Comparison of ENCODE assay signal across 17 cellular contexts in the genomic region with DNA sequence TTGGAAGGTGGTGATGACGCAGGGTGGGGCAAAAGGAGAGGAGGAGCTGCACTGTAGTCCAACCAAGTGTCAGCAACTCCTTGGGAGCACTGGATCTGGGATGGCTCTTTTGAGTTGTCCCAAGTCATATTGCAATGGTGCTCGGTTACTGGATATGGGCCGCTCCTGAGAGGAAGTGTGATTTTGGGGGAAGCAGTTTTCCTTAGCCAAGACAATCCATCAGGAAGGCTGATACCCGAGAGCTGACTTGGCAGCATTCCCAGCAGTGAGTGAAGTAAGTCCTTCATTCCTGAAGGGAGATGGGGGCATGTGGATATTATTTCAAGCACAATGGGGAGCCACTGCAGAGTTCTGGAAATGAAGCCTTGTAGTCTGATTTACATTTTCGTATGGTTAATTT.
DNase-seq lines count a peak whose midpoint lies in the region; ATAC-seq lines count a peak whose summit lies in the region.
"Had no signal": no experiment of that assay in that cellular context is flagged by ENCODE, and none has a peak within 500 bp of the region (broad histone marks: within the 10 kb centered on the region; RNA-seq: fewer than 3 reads in every experiment).

No MANE protein-coding gene starts in this region.

- ATAC-seq in HG02981 (IDR thresholded peaks at IDR 0.05; ENCODE audit: unreplicated experiment) = no peak
- ATAC-seq: effector memory CD8-positive, alpha-beta T cell; stimulated activated naive CD8-positive, alpha-beta T cell treated with anti-CD3 and anti-CD28 coated beads, Interleukin-15, amount 100 ng/mL, for 72 hours had no signal

- no peak overlapping the region for H3K56ac ChIP-seq in mesendoderm (ENCODE audit: low read length)

- H3K4me2 ChIP-seq in mesendoderm (ENCODE audit: low read length) = no peak overlapping the region

- H3K79me1 ChIP-seq in mesendoderm (ENCODE audit: low read length) = no peaks in the 10 kb centered on the region

- H3K18ac ChIP-seq in mesendoderm (ENCODE audit: low read length) = no peak overlapping the region

- WGBS in mesendoderm (ENCODE audit: extremely low coverage, insufficient coverage, low lambda C conversion rate) = 60% methylated on average over 1 of the region's 5 CpGs

- DNase-seq in Daoy (ENCODE audit: low read depth) = peak; percentile 66
- peak; percentile 59 for DNase-seq in NCI-H1105 (lab: John Stamatoyannopoulos, UW)
- DNase-seq in astrocyte of the hippocampus (ENCODE audit: low read depth, low spot score) = peak; percentile 43
- DNase-seq in mesendoderm = peak; percentile 4
- no peak for DNase-seq in activated gamma-delta T cell treated with Interleukin-2 at 50 U/mL for 16 hours
- no peak for DNase-seq in stimulated activated CD4-positive, alpha-beta T cell treated with anti-CD3 and anti-CD28 coated beads, Interleukin-2, amount 100 ng/mL, for 24 hours
- no peak for DNase-seq in DMS153 treated with DMSO at 0.1 percent for 48 hours (lab: John Stamatoyannopoulos, UW; ENCODE audit: unreplicated experiment)
- DNase-seq: activated CD4-positive, CD25-positive, alpha-beta regulatory T cell; activated T-cell treated with anti-CD3 and anti-CD28 coated beads for 4 hours; C1 segment of cervical spinal cord; effector memory CD8-positive, alpha-beta T cell; hippocampal formation; Kasumi-1; NCI-H510A treated with DMSO at 0.1 percent for 48 hours; stimulated activated naive CD8-positive, alpha-beta T cell treated with anti-CD3 and anti-CD28 coated beads, Interleukin-15, amount 100 ng/mL, for 72 hours had no signal

- no peaks in the 10 kb centered on the region for H3K4me1 ChIP-seq in mesendoderm (ENCODE audit: control insufficient read depth, low read depth, low read length)
- H3K4me1 ChIP-seq: adrenal gland had no signal

- H2AK5ac ChIP-seq in mesendoderm (ENCODE audit: low read length) = no peak overlapping the region

- no peak overlapping the region for H2BK5ac ChIP-seq in mesendoderm (ENCODE audit: low read length)

- H3K36me3 ChIP-seq in mesendoderm (ENCODE audit: control insufficient read depth, insufficient read depth, low read length) = no peaks in the 10 kb centered on the region
- H3K36me3 ChIP-seq: adrenal gland had no signal

- no peaks in the 10 kb centered on the region for H3K79me2 ChIP-seq in mesendoderm (ENCODE audit: control insufficient read depth, insufficient read depth, low read length)

- no peak overlapping the region for H2BK15ac ChIP-seq in mesendoderm (replicated peaks; ENCODE audit: low read depth)

- no peaks in the 10 kb centered on the region for H3K27me3 ChIP-seq in mesendoderm (ENCODE audit: insufficient read depth, low read length, poor library complexity)
- H3K27me3 ChIP-seq: adrenal gland had no signal

- H4K5ac ChIP-seq in mesendoderm (ENCODE audit: low read length) = no peak overlapping the region

- H3K9ac ChIP-seq in mesendoderm (ENCODE audit: low read length) = no peak overlapping the region

- H3K4ac ChIP-seq in mesendoderm (ENCODE audit: low read depth, low read length) = no peak overlapping the region

- H3K4me3 ChIP-seq in mesendoderm (ENCODE audit: low read length) = no peak overlapping the region
- H3K4me3 ChIP-seq: adrenal gland had no signal

- H3K23ac ChIP-seq in mesendoderm (ENCODE audit: low read length) = no peak overlapping the region

- no peak overlapping the region for H4K8ac ChIP-seq in mesendoderm (ENCODE audit: low read depth, low read length)

- H2BK120ac ChIP-seq in mesendoderm (ENCODE audit: low read depth, low read length) = no peak overlapping the region

- H3K27ac ChIP-seq in mesendoderm (ENCODE audit: low read depth, low read length) = no peak overlapping the region
- H3K27ac ChIP-seq: adrenal gland had no signal

Comparison
In these comparisons a context has a peak if more than half of its experiments do, and no peak if none do; other contexts are left out.
1. DNase-seq: peak in Daoy (single experiment), NCI-H1105 (single experiment), astrocyte of the hippocampus (single experiment) and mesendoderm (single experiment); none in activated gamma-delta T cell treated with Interleukin-2 at 50 U/mL for 16 hours (single experiment), stimulated activated CD4-positive, alpha-beta T cell treated with anti-CD3 and anti-CD28 coated beads, Interleukin-2, amount 100 ng/mL, for 24 hours (0 of 2) and DMS153 treated with DMSO at 0.1 percent for 48 hours (single experiment).